ENCODE assay signal across 18 cellular contexts in the genomic region with DNA sequence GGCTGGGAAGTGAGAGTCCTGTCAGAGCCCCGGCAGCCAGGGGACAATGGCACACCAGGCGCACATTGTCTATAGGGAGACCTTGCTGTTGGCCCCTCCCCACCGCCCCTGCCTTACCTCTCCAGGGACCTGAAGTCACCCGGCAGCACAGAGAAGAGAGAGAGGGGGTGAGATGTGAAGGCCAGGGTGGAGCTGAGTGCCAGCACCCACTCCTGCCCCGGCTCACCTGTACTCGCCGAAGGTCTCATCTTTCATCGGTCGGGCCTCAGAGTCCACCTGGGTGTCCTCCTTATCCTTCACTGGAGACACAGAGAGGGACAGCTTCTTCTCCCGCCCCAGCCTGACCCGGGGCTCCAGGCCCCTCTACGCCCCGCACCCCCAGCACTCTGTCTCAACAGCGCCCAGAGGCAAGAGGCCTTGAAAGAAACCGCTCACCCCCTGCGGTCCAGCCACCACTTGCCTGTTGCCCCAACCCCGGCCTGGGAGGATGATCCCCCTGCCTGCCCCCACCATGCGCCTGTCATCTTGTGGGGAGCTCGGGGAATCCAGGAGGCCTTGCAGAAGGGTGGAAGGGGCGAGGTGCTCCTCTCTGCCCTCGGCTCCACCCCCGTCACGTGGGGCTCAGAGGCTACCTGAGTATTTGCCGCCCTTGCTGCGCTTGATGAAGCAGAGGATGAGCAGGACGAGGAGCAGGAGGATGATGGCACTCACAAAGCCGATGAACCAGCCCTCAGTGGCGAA. TPM values are rescaled to one million over a fixed set of nuclear protein-coding genes. Genes with fewer than 3 reads are reported as not detected.
"Had no signal": no experiment of that assay in that cellular context is flagged by ENCODE, and none has a peak within 500 bp of the region (broad histone marks: within the 10 kb centered on the region; RNA-seq: fewer than 3 reads in every experiment).

No MANE protein-coding gene starts in this region.

- H3K36me3 ChIP-seq: adrenal gland, breast epithelium, lower lobe of right lung, right atrium auricular region, stomach, upper lobe of left lung had no signal

- H3K9me3 Mint-ChIP-seq: activated naive CD4-positive, alpha-beta T cell treated with anti-CD3 and anti-CD28 coated beads, Interleukin-2, amount 50 U/mL, for 72 hours; natural killer cell had no signal

- H3K4me1 ChIP-seq: adrenal gland, breast epithelium, lower lobe of right lung, right atrium auricular region, stomach, testis, upper lobe of left lung had no signal

- DNase-seq: activated CD4-positive, alpha-beta T cell treated with anti-CD3 and anti-CD28 coated beads, Interleukin-2, amount 50 U/mL, for 4 hours; activated gamma-delta T cell; adrenal gland; effector CD4-positive, alpha-beta T cell; lower lobe of right lung; natural killer cell; nucleus accumbens; stomach; testis; upper lobe of left lung had no signal

- ATAC-seq: activated naive CD4-positive, alpha-beta T cell treated with anti-CD3 and anti-CD28 coated beads, Interleukin-2, amount 50 U/mL, for 72 hours; lower lobe of right lung; natural killer cell had no signal

- H3K27ac Mint-ChIP-seq: activated naive CD4-positive, alpha-beta T cell treated with anti-CD3 and anti-CD28 coated beads, Interleukin-2, amount 50 U/mL, for 72 hours; natural killer cell had no signal

- H3K4me3 ChIP-seq: adrenal gland, breast epithelium, lower lobe of right lung, right atrium auricular region, stomach, testis, upper lobe of left lung had no signal

- H3K27me3 ChIP-seq: right atrium auricular region, testis had no signal

- H3K4me3 Mint-ChIP-seq: natural killer cell had no signal

- H3K9me3 ChIP-seq: adrenal gland, breast epithelium, lower lobe of right lung, right atrium auricular region, testis, upper lobe of left lung had no signal

- H3K27ac ChIP-seq: adrenal gland, breast epithelium, lower lobe of right lung, right atrium auricular region, stomach, testis, upper lobe of left lung, VCaP had no signal

- H3K36me3 Mint-ChIP-seq: activated naive CD4-positive, alpha-beta T cell treated with anti-CD3 and anti-CD28 coated beads, Interleukin-2, amount 50 U/mL, for 72 hours; natural killer cell had no signal

- H3K4me1 Mint-ChIP-seq: natural killer cell had no signal

RNA-seq across cellular contexts. Expression of a gene that starts 41.1 kb away (rescaled TPM):
- total RNA-seq: activated CD8-positive, alpha-beta memory T cell treated with anti-CD3 and anti-CD28 coated beads for 36 hours; activated naive CD4-positive, alpha-beta T cell treated with anti-CD3 and anti-CD28 coated beads, Interleukin-2, amount 50 U/mL, for 72 hours; astrocyte; frontal cortex; natural killer cell had no signal
- polyA plus RNA-seq: keratinocyte had no signal
